In genomic region chr19:35484637-35485036, GRCh38 we compare ENCODE assay signal across 1 cellular context.
A peak's percentile ranks its signal among the peaks of the same experiment; 100 is the strongest.
TF ChIP-seq lines count a peak whose summit lies in the region.

No MANE protein-coding gene starts in this region.

TF ChIP-seq in GM12878, 131 proteins besides CTCF, POLR2A, EP300 and RAD21 (continued from another document and continues in another):
- TF ChIP-seq CEBPZ (IDR thresholded peaks at IDR 0.05; ENCODE audit: low read depth, low read length) (no peak), CHD2 (IDR thresholded peaks at IDR 0.05; ENCODE audit: borderline replicate concordance, low read depth, low read length) (no peak), SMC3 (IDR thresholded peaks at IDR 0.05; ENCODE audit: borderline replicate concordance, low read length) (no peak), JUND (IDR thresholded peaks at IDR 0.05; ENCODE audit: low read depth, low read length) (no peak), USF1 (IDR thresholded peaks at IDR 0.05; ENCODE audit: borderline replicate concordance, extremely low read length, insufficient read depth, low read depth, low read length) (no peak), RFX5 (IDR thresholded peaks at IDR 0.05; ENCODE audit: low read depth, low read length) (no peak), LARP7 (IDR thresholded peaks at IDR 0.05) (peak; percentile 56; the same call in 1 of the 2 replicates), PBX3 (IDR thresholded peaks at IDR 0.05; ENCODE audit: insufficient replicate concordance, low read depth, low read length) (no peak), ELK1 (IDR thresholded peaks at IDR 0.05; ENCODE audit: low read depth, low read length) (no peak), BMI1 (IDR thresholded peaks at IDR 0.05; ENCODE audit: borderline replicate concordance) (no peak), POLR2AphosphoS2 (IDR thresholded peaks at IDR 0.05; ENCODE audit: low read depth, low read length) (no peak), FOXK2 (IDR thresholded peaks at IDR 0.05) (no peak), SIX5 (IDR thresholded peaks at IDR 0.05; ENCODE audit: low read depth, low read length, severe bottlenecking) (no peak), HDGF (IDR thresholded peaks at IDR 0.05) (no peak), DPF2 (IDR thresholded peaks at IDR 0.05) (peak; percentile 42; the same call in 1 of the 2 replicates), MTA3 (IDR thresholded peaks at IDR 0.05; ENCODE audit: borderline replicate concordance, low read length) (no peak), SKIL (IDR thresholded peaks at IDR 0.05; ENCODE audit: low read depth, poor library complexity, severe bottlenecking) (peak; percentile 90), IRF5 (IDR thresholded peaks at IDR 0.05; ENCODE audit: borderline replicate concordance) (no peak), GATAD2B (conservative IDR thresholded peaks at IDR 0.05; ENCODE audit: low read depth) (peak; percentile 77), CREM (IDR thresholded peaks at IDR 0.05; ENCODE audit: low read depth) (no peak), MYC (IDR thresholded peaks at IDR 0.05; ENCODE audit: insufficient read depth, insufficient read length, insufficient replicate concordance, low read length, severe bottlenecking) (no peak), RCOR1 (conservative IDR thresholded peaks at IDR 0.05; ENCODE audit: low read depth, low read length) (no peak), MTA2 (IDR thresholded peaks at IDR 0.05; ENCODE audit: low read depth) (peak; percentile 34; the same call in 1 of the 2 replicates), ESRRA (IDR thresholded peaks at IDR 0.05; ENCODE audit: low read length) (no peak), CBX5 (IDR thresholded peaks at IDR 0.05; ENCODE audit: low read depth) (no peak), RUNX3 (IDR thresholded peaks at IDR 0.05; ENCODE audit: low read length) (peak; percentile 59), IKZF2 (IDR thresholded peaks at IDR 0.05) (0 out of 4 replicates have a peak, but pooled peaks of 1 of the 2 experiments have one; percentile 54), ZNF687 (IDR thresholded peaks at IDR 0.05) (0 out of 2 replicates have a peak, but pooled peaks have one; percentile 51), ZZZ3 (IDR thresholded peaks at IDR 0.05; ENCODE audit: control insufficient read depth, insufficient read length, low read depth) (no peak), PAX5 (IDR thresholded peaks at IDR 0.05; ENCODE audit: borderline replicate concordance, low read depth, low read length) (peak; percentile 26; the same call in 1 of the 2 replicates), ATF2 (IDR thresholded peaks at IDR 0.05; ENCODE audit: low read length) (peak; percentile 67), ZNF24 (IDR thresholded peaks at IDR 0.05) (peak; percentile 83), YBX1 (IDR thresholded peaks at IDR 0.05) (0 out of 2 replicates have a peak, but pooled peaks have one; percentile 71), FOXM1 (IDR thresholded peaks at IDR 0.05; ENCODE audit: low read depth, low read length) (no peak), KDM1A (IDR thresholded peaks at IDR 0.05; ENCODE audit: borderline replicate concordance) (no peak), IRF3 (IDR thresholded peaks at IDR 0.05) (no peak), BHLHE40 (IDR thresholded peaks at IDR 0.05; ENCODE audit: borderline replicate concordance in 1 of 2, low read depth in 2 of 2, low read length in 1 of 2) (peak; percentile 69 to 80; a peak in 2 of 4 replicates), SREBF1 (IDR thresholded peaks at IDR 0.05; ENCODE audit: low read length) (no peak), WRNIP1 (IDR thresholded peaks at IDR 0.05; ENCODE audit: borderline replicate concordance, low read depth, low read length) (no peak), EED (IDR thresholded peaks at IDR 0.05; ENCODE audit: low read depth) (0 out of 2 replicates have a peak, but pooled peaks have one; percentile 41), RB1 (IDR thresholded peaks at IDR 0.05; ENCODE audit: borderline replicate concordance) (peak; percentile 93; the same call in 1 of the 2 replicates), ZBTB4 (CRISPR knock-in tag; IDR thresholded peaks at IDR 0.05) (no peak)
